In genomic region chr10:3415878-3416605, GRCh38 we compare ENCODE assay signal across 24 cellular contexts.
A peak's percentile ranks its signal among the peaks of the same experiment; 100 is the strongest.
DNase-seq lines count a peak whose midpoint lies in the region; ATAC-seq and TF ChIP-seq lines count a peak whose summit lies in the region.
"Had no signal": no experiment of that assay in that cellular context is flagged by ENCODE, and none has a peak within 500 bp of the region (broad histone marks: within the 10 kb centered on the region; RNA-seq: fewer than 3 reads in every experiment).

No MANE protein-coding gene starts in this region.

- H4K20me1 ChIP-seq in IMR-90 (ENCODE audit: insufficient read depth, low read length) (no peaks in the 10 kb centered on the region), osteoblast (ENCODE audit: insufficient read depth, low read length) (no peaks in the 10 kb centered on the region)
- H4K20me1 ChIP-seq: BLaER1 had no signal

- no peaks in the 10 kb centered on the region for H3K79me2 ChIP-seq in osteoblast (ENCODE audit: insufficient read depth, low read length)

- H3K27ac ChIP-seq in IMR-90 (ENCODE audit: insufficient read depth, low read length) (no peak overlapping the region), osteoblast (ENCODE audit: low read depth, low read length) (no peak overlapping the region), spleen (no peak overlapping the region)
- H3K27ac ChIP-seq: BLaER1 had no signal

- H3K14ac ChIP-seq in IMR-90 (replicated peaks; ENCODE audit: low read depth, low read length), result no peak overlapping the region

- H4K8ac ChIP-seq in IMR-90 (ENCODE audit: low read depth in 2 of 2, low read length in 2 of 2), result no peak overlapping the region

- no peaks in the 10 kb centered on the region for H3K36me3 ChIP-seq in IMR-90 (ENCODE audit: control insufficient read depth, insufficient read depth, low read length)
- no peaks in the 10 kb centered on the region for H3K36me3 ChIP-seq in osteoblast (ENCODE audit: insufficient read depth, low read length)
- no peaks in the 10 kb centered on the region for H3K36me3 ChIP-seq in spleen
- H3K36me3 ChIP-seq: BE2C, BLaER1 had no signal

- no peak overlapping the region for H2BK15ac ChIP-seq in IMR-90 (ENCODE audit: low read depth, low read length)

- dilution Hi-C loops in IMR-90 (cut with HindIII; ENCODE audit: low sequenced_read_pairs, unreplicated experiment), result no loop called here

- in situ Hi-C loops in IMR-90 (cut with MboI; ENCODE audit: low sequenced_read_pairs), result no loop called here

- no peak for ATAC-seq in IMR-90 (ENCODE audit: low read depth)
- no peak for ATAC-seq in left lobe of liver
- ATAC-seq in HG02840 (IDR thresholded peaks at IDR 0.05; ENCODE audit: low FRiP score, unreplicated experiment), result no peak

- no peak overlapping the region for H2BK5ac ChIP-seq in IMR-90 (ENCODE audit: low read depth, low read length, poor library complexity, severe bottlenecking)

- peaks cover 3% of the 10 kb centered on the region; the same call in 1 of the 2 replicates for H3K9me1 ChIP-seq in IMR-90 (ENCODE audit: insufficient read depth, low read length)

- no peaks in the 10 kb centered on the region for H3K79me1 ChIP-seq in IMR-90 (ENCODE audit: low read depth in 1 of 2, low read length in 2 of 2)

- no TSS peak for BruUV-seq in IMR-90 (replicated peaks; lab: Mats Ljungman, UMichigan)

- DNase-seq in IMR-90 (no peak), left lobe of liver (ENCODE audit: low spot score) (peak; percentile 37), osteoblast (ENCODE audit: insufficient read length, low spot score, missing footprints) (peak; percentile 29), spleen (peak; percentile 53), HUDEP-2 (lab: John Stamatoyannopoulos, UW; ENCODE audit: unreplicated experiment in 76 of 76) (no peak), NCI-H187 treated with DMSO at 0.1 percent for 48 hours (lab: John Stamatoyannopoulos, UW) (no peak)
- no peak for DNase-seq in activated CD4-positive, CD25-positive, alpha-beta regulatory T cell treated with anti-CD3 and anti-CD28 coated beads, Interleukin-2, amount 50 U/mL, for 72 hours
- DNase-seq: 8988T; ACHN; BE2C; C1 segment of cervical spinal cord; CD4-positive, alpha-beta memory T cell; CD4-positive, CD25-positive, alpha-beta regulatory T cell; CD8-positive, alpha-beta memory T cell; COR-L47; DMS 273 treated with DMSO at 0.1 percent for 48 hours; DMS153; DMS53; DMS79; DND-41; EL; GF-D8 had no signal

- no peak overlapping the region for H2AK9ac ChIP-seq in IMR-90 (replicated peaks; ENCODE audit: low read depth, low read length, poor library complexity)

- TF ChIP-seq CTCF in IMR-90 (conservative IDR thresholded peaks at IDR 0.05; ENCODE audit: low read depth, low read length) (no peak), osteoblast (IDR thresholded peaks at IDR 0.05; ENCODE audit: extremely low read depth, low read depth, low read length) (no peak), spleen (IDR thresholded peaks at IDR 0.05 in 8 of 11, conservative IDR thresholded peaks at IDR 0.05 in 3 of 11) (no peak)

- H2AFZ ChIP-seq in IMR-90 (replicated peaks; ENCODE audit: low read length, poor library complexity) (no peak overlapping the region), osteoblast (ENCODE audit: low read length) (no peak overlapping the region)

- no peak overlapping the region; the same call in 1 of the 2 replicates for H3K4ac ChIP-seq in IMR-90 (ENCODE audit: low read depth, low read length)

- no peak overlapping the region for H3K4me3 ChIP-seq in IMR-90 (ENCODE audit: insufficient read depth, low read depth, low read length)
- H3K4me3 ChIP-seq in osteoblast (ENCODE audit: insufficient read depth, low read length), result no peak overlapping the region
- H3K4me3 ChIP-seq in spleen, result no peak overlapping the region
- H3K4me3 ChIP-seq: BLaER1 had no signal

- WGBS in IMR-90 (ENCODE audit: extremely low coverage in 2 of 2, insufficient read length in 1 of 2), 2 experiments, result 64% methylated on average over 2 of the region's 17 CpGs; no CpG with 5 or more reads in 1 of the 2 experiments
- WGBS in spleen, 5 donors, result 78 to 91% (median 82%) methylated on average over 16 to 17 of the region's 17 CpGs

- H3K18ac ChIP-seq in IMR-90 (ENCODE audit: low read depth, low read length), result no peak overlapping the region

- no peak overlapping the region for H3K23ac ChIP-seq in IMR-90 (ENCODE audit: low read depth, low read length)

- H2AK5ac ChIP-seq in IMR-90 (ENCODE audit: low read depth, low read length), result peak overlapping the region; percentile 26; the same call in 1 of the 2 replicates

- H3K4me2 ChIP-seq in IMR-90 (ENCODE audit: low read depth, low read length) (no peak overlapping the region), osteoblast (ENCODE audit: insufficient read depth, low read length) (no peak overlapping the region)
- H3K4me2 ChIP-seq: BLaER1 had no signal

- no peak overlapping the region for H2BK120ac ChIP-seq in IMR-90 (ENCODE audit: low read depth, low read length)

- intact Hi-C loops in IMR-90 (cut with micrococcal nuclease) (no loop called here), spleen (cut with DNase I; ENCODE audit: low total_unique reads) (no loop called here)

- no peak overlapping the region for H2BK20ac ChIP-seq in IMR-90 (ENCODE audit: low read depth, low read length)

- TF ChIP-seq RAD21 in IMR-90 (IDR thresholded peaks at IDR 0.05; ENCODE audit: low read length), result no peak

- no peak overlapping the region for H4K91ac ChIP-seq in IMR-90 (ENCODE audit: insufficient read depth, low read depth, low read length)

- POLR2A ChIA-PET in IMR-90 (lab: Charles Lee; ENCODE audit: unreplicated experiment), result no interaction called here

- no peak overlapping the region for H4K5ac ChIP-seq in IMR-90 (ENCODE audit: low read depth, low read length)

- no peaks in the 10 kb centered on the region; the same call in 1 of the 2 replicates for H3K9me3 ChIP-seq in IMR-90 (ENCODE audit: control insufficient read depth, insufficient read depth, low read length)
- H3K9me3 ChIP-seq in osteoblast (ENCODE audit: low read depth, low read length), result no peaks in the 10 kb centered on the region
- H3K9me3 ChIP-seq in spleen, result no peaks in the 10 kb centered on the region
- H3K9me3 ChIP-seq: BE2C had no signal

- TF ChIP-seq POLR2A in IMR-90 (IDR thresholded peaks at IDR 0.05; ENCODE audit: low read depth, low read length), result no peak
- TF ChIP-seq POLR2A in spleen (IDR thresholded peaks at IDR 0.05), result no peak

- no peaks in the 10 kb centered on the region for H3K4me1 ChIP-seq in IMR-90 (ENCODE audit: control insufficient read depth, insufficient read depth, low read length)
- no peaks in the 10 kb centered on the region for H3K4me1 ChIP-seq in osteoblast (ENCODE audit: insufficient read depth, low read length)
- H3K4me1 ChIP-seq in spleen, result peaks cover 0 to 9% (median 5%) of the 10 kb centered on the region in 6 donors
- H3K4me1 ChIP-seq: BE2C had no signal

- CTCF ChIA-PET in IMR-90 (lab: Yijun Ruan, JAX), result no interaction called here

- H3K27me3 ChIP-seq in IMR-90 (ENCODE audit: control insufficient read depth, insufficient read depth, low read length) (no peaks in the 10 kb centered on the region), osteoblast (ENCODE audit: insufficient read depth, low read length) (peaks cover 24% of the 10 kb centered on the region), spleen (replicated peaks in 1 of 7) (peaks cover 0 to 10% (median 0%) of the 10 kb centered on the region in 7 donors)
- H3K27me3 ChIP-seq: BE2C, BLaER1 had no signal

- H3K9ac ChIP-seq in IMR-90 (ENCODE audit: low read depth, low read length), result no peak overlapping the region
- H3K9ac ChIP-seq: BLaER1 had no signal

- no peak overlapping the region for H3K56ac ChIP-seq in IMR-90 (ENCODE audit: extremely low read depth, insufficient read depth, low read length)

TF ChIP-seq in IMR-90, 13 proteins besides CTCF, POLR2A, EP300 and RAD21:
- TF ChIP-seq ELK1 (IDR thresholded peaks at IDR 0.05; ENCODE audit: borderline replicate concordance, low read depth, low read length), result no peak
- no peak for TF ChIP-seq MAFK (IDR thresholded peaks at IDR 0.05; ENCODE audit: low read depth, low read length)
- no peak for TF ChIP-seq USF2 (IDR thresholded peaks at IDR 0.05; ENCODE audit: low read depth, low read length)
- no peak for TF ChIP-seq RCOR1 (IDR thresholded peaks at IDR 0.05; ENCODE audit: insufficient replicate concordance, low read length)
- no peak for TF ChIP-seq MXI1 (IDR thresholded peaks at IDR 0.05; ENCODE audit: borderline replicate concordance, low read depth, low read length)
- no peak for TF ChIP-seq RFX5 (IDR thresholded peaks at IDR 0.05; ENCODE audit: low read depth, low read length)
- TF ChIP-seq FOS (IDR thresholded peaks at IDR 0.05; ENCODE audit: low read depth, low read length), result no peak
- TF ChIP-seq SMC3 (IDR thresholded peaks at IDR 0.05; ENCODE audit: low read depth, low read length), result no peak
- no peak for TF ChIP-seq BHLHE40 (IDR thresholded peaks at IDR 0.05; ENCODE audit: low read depth, low read length)
- no peak for TF ChIP-seq CEBPB (IDR thresholded peaks at IDR 0.05; ENCODE audit: low read depth, low read length)
- TF ChIP-seq CHD1 (IDR thresholded peaks at IDR 0.05; ENCODE audit: low read depth, low read length), result no peak
- no peak for TF ChIP-seq NFE2L2 (IDR thresholded peaks at IDR 0.05; ENCODE audit: low read depth, low read length)
TF ChIP-seq in IMR-90: peak in this region for 0.

Comparison
In these comparisons a context has a peak if more than half of its experiments do, and no peak if none do; other contexts are left out.
1. DNase-seq: peak in left lobe of liver (single experiment), osteoblast (single experiment) and spleen (single experiment); none in IMR-90 (single experiment), HUDEP-2 (0 of 76), NCI-H187 treated with DMSO at 0.1 percent for 48 hours (single experiment) and activated CD4-positive, CD25-positive, alpha-beta regulatory T cell treated with anti-CD3 and anti-CD28 coated beads, Interleukin-2, amount 50 U/mL, for 72 hours (single experiment).